18 cellular contexts compared by ENCODE assay signal in genomic region chr10:58667658-58668310, GRCh38.
DNase-seq lines count a peak whose midpoint lies in the region; ATAC-seq and TF ChIP-seq lines count a peak whose summit lies in the region.
"Had no signal": no experiment of that assay in that cellular context is flagged by ENCODE, and none has a peak within 500 bp of the region (broad histone marks: within the 10 kb centered on the region; RNA-seq: fewer than 3 reads in every experiment).

No MANE protein-coding gene starts in this region.

- H3K27ac ChIP-seq in mammary epithelial cell (ENCODE audit: insufficient read depth, low read depth, low read length) (no peak overlapping the region), hepatocyte (peak overlapping the region; percentile 15)
- H3K27ac ChIP-seq: HL-60 had no signal

- H3K4me2 ChIP-seq in mammary epithelial cell (ENCODE audit: insufficient read depth, low read depth, low read length) (no peak overlapping the region), hepatocyte (no peak overlapping the region)

- H3K27me3 ChIP-seq in mammary epithelial cell (ENCODE audit: insufficient read depth, low read length) = no peaks in the 10 kb centered on the region
- no peaks in the 10 kb centered on the region for H3K27me3 ChIP-seq in hepatocyte

- WGBS in mammary epithelial cell (ENCODE audit: low coverage, missing lambda C conversion rate) = 100% methylated on average over 3 of the region's 3 CpGs
- WGBS in hepatocyte (ENCODE audit: low lambda C conversion rate, missing lambda C conversion rate) = 59% methylated on average over 3 of the region's 3 CpGs

- CTCF ChIA-PET in MCF 10A (lab: Yijun Ruan, JAX) = interaction anchor here (0.6 to 1.1 kb wide), 3 partner anchors 27 to 397 kb away, joined by 3 to 4 read pairs (median 3); no protein-coding TSS in a partner anchor
- CTCF ChIA-PET in mammary epithelial cell (lab: Charles Lee; ENCODE audit: low non-redundant PET) = no interaction called here

- H3K36me3 ChIP-seq in mammary epithelial cell (ENCODE audit: insufficient read depth, low read length) (no peaks in the 10 kb centered on the region), hepatocyte (replicated peaks; ENCODE audit: insufficient read depth, low read depth) (no peaks in the 10 kb centered on the region)
- H3K36me3 ChIP-seq: HAP-1 had no signal

- no peaks in the 10 kb centered on the region for H3K9me2 ChIP-seq in hepatocyte (replicated peaks; ENCODE audit: insufficient read depth)

- H3K9me3 ChIP-seq in mammary epithelial cell (replicated peaks; ENCODE audit: insufficient read depth, low read length) = peaks cover 11% of the 10 kb centered on the region
- no peaks in the 10 kb centered on the region for H3K9me3 ChIP-seq in hepatocyte (ENCODE audit: low read depth)
- H3K9me3 ChIP-seq: HAP-1 had no signal

- no peak for TF ChIP-seq CTCF in MCF 10A (IDR thresholded peaks at IDR 0.05; ENCODE audit: unreplicated experiment)
- no peak for TF ChIP-seq CTCF in mammary epithelial cell (conservative IDR thresholded peaks at IDR 0.05 in 1 of 2, IDR thresholded peaks at IDR 0.05 in 1 of 2; ENCODE audit: extremely low read depth in 1 of 2, insufficient read depth in 1 of 2, low read depth in 1 of 2, low read length in 2 of 2)
- TF ChIP-seq CTCF in hepatocyte (IDR thresholded peaks at IDR 0.05; ENCODE audit: poor library complexity) = no peak

- in situ Hi-C loops in mammary epithelial cell (cut with MboI; ENCODE audit: low sequenced_read_pairs in 2 of 2) = no loop called here

- H3K4me3 ChIP-seq in mammary epithelial cell (replicated peaks in 1 of 3; ENCODE audit: insufficient read depth in 1 of 3, low read depth in 2 of 3, low read length in 3 of 3) (no peak overlapping the region), hepatocyte (no peak overlapping the region)
- H3K4me3 ChIP-seq: HAP-1 had no signal

- peaks cover 26% of the 10 kb centered on the region for H3K4me1 Mint-ChIP-seq in MCF 10A (ENCODE audit: insufficient read depth, unreplicated experiment)

- POLR2A ChIA-PET in MCF 10A (lab: Yijun Ruan, JAX) = interaction anchor here (0.7 to 3.1 kb wide), 5 partner anchors 13 to 126 kb away, joined by 3 to 47 read pairs (median 4); no protein-coding TSS in a partner anchor

- ATAC-seq in HG03095 (IDR thresholded peaks at IDR 0.05; ENCODE audit: unreplicated experiment) = no peak
- ATAC-seq in GM21515 (IDR thresholded peaks at IDR 0.05; ENCODE audit: unreplicated experiment) = no peak

- H3K27ac Mint-ChIP-seq in MCF 10A (ENCODE audit: low read depth, unreplicated experiment) = peak overlapping the region; percentile 97
- H3K27ac Mint-ChIP-seq: CD4-positive, CD25-positive, alpha-beta regulatory T cell had no signal

- H2AFZ ChIP-seq in mammary epithelial cell (ENCODE audit: low read depth, low read length) = no peak overlapping the region
- H2AFZ ChIP-seq in hepatocyte = no peak overlapping the region

- BruUV-seq in MCF 10A (replicated peaks; lab: Mats Ljungman, UMichigan) = no TSS peak
- no TSS peak for BruUV-seq in mammary epithelial cell (replicated peaks; lab: Mats Ljungman, UMichigan)

- H4K20me1 ChIP-seq in mammary epithelial cell (ENCODE audit: insufficient read depth, low read length) = no peaks in the 10 kb centered on the region
- no peaks in the 10 kb centered on the region for H4K20me1 ChIP-seq in hepatocyte (ENCODE audit: insufficient read depth, poor library complexity, severe bottlenecking)

- H3K4me3 Mint-ChIP-seq in MCF 10A (ENCODE audit: unreplicated experiment) = no peak overlapping the region
- H3K4me3 Mint-ChIP-seq: CD4-positive, CD25-positive, alpha-beta regulatory T cell had no signal

- no peak overlapping the region for H3K9ac ChIP-seq in mammary epithelial cell (ENCODE audit: insufficient read depth, low read length)

- H3K4me1 ChIP-seq in mammary epithelial cell (ENCODE audit: insufficient read depth, low read length) (peaks cover 15% of the 10 kb centered on the region), hepatocyte (ENCODE audit: insufficient read depth) (no peaks in the 10 kb centered on the region)
- H3K4me1 ChIP-seq: Caco-2, HAP-1 had no signal

- intact Hi-C loops in MCF 10A (cut with micrococcal nuclease) = no loop called here
- intact Hi-C loops in mammary epithelial cell (cut with micrococcal nuclease) = loop anchor here (5.0 kb wide), 1 partner anchor 90 kb away; no protein-coding TSS in a partner anchor

- no peaks in the 10 kb centered on the region for H3K9me3 Mint-ChIP-seq in MCF 10A (ENCODE audit: unreplicated experiment)

- H3K79me2 ChIP-seq in mammary epithelial cell (ENCODE audit: insufficient read depth, low read length) (peaks cover 52% of the 10 kb centered on the region), hepatocyte (peaks cover 18% of the 10 kb centered on the region)

- DNase-seq in MCF 10A (ENCODE audit: unreplicated experiment) (no peak), mammary epithelial cell (no peak), RPMI7951 (ENCODE audit: low read depth) (peak; percentile 54), hepatocyte (ENCODE audit: low spot score) (no peak), activated T-cell treated with anti-CD3 and anti-CD28 coated beads for 4 hours (no peak)
- DNase-seq: AML-193; Caco-2; CD4-positive, CD25-positive, alpha-beta regulatory T cell; DMS153; NCI-H1417; NCI-H2029; NCI-H2171 treated with DMSO at 0.1 percent for 48 hours; NCI-H446 treated with DMSO at 0.1 percent for 48 hours; Right ventricle myocardium superior had no signal

- dilution Hi-C loops in mammary epithelial cell (cut with HindIII; ENCODE audit: low sequenced_read_pairs) = no loop called here

- no peaks in the 10 kb centered on the region for H3K27me3 Mint-ChIP-seq in MCF 10A (ENCODE audit: insufficient read depth, unreplicated experiment)
- H3K27me3 Mint-ChIP-seq: CD4-positive, CD25-positive, alpha-beta regulatory T cell had no signal

- H3K36me3 Mint-ChIP-seq in MCF 10A (ENCODE audit: insufficient read depth, unreplicated experiment) = no peaks in the 10 kb centered on the region
- H3K36me3 Mint-ChIP-seq: CD4-positive, CD25-positive, alpha-beta regulatory T cell had no signal
